1 cellular context compared by ENCODE assay signal in the genomic region with DNA sequence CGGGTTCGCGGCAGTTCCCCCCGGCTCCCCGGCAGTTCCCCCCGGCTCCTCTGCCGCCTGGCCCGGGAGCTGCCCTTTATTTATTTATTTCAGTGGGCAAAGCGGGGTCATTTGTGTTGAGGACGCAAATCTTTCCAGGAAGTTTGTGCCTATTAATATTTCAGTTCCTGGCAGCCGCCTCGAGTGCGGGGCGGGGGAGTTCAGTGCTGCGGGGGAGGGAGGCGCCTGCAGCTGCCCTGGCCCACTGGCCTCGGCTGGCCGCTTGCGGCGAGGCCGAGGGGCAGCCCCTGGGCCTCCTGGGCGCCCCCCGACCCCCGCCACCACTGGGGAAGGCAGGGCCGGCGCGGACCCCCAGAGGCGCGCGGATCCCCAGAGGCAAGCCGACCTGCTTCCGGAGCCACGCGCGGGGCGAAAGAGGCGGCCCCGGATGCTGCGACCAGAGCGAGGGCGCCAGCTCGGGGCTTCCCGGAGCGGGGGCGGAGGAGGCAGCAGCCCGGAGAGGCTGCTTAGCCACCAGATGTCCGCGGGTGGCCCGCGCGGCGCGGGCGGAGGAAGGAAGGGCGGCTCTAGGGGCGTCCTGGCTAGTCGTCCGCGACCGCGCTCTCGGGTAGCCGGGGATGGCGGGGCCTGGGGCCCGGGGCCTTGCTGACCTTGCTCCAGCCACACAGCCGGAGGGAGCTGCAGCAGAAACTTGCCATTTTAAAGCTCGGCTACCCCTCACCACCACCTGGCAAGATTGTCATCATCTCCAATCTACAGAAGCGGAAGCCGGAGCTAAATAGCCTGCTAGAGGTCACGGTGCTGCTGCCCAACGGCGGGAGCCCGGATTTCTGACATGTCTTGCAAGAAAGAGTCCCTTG.
TF ChIP-seq lines count a peak whose summit lies in the region.

No MANE protein-coding gene starts in this region.

TF ChIP-seq in K562, 482 proteins besides CTCF, POLR2A, EP300 and RAD21 (continued from another document and continues in another):
- TF ChIP-seq CREM (IDR thresholded peaks at IDR 0.05; ENCODE audit: low read depth) (no peak), POLR2AphosphoS5 (IDR thresholded peaks at IDR 0.05; ENCODE audit: control insufficient read depth, insufficient read depth, low read depth, low read length) (no peak), HIVEP1 (CRISPR knock-in tag; IDR thresholded peaks at IDR 0.05) (0 out of 2 replicates have a peak, but pooled peaks have one; percentile 24), ESRRA (IDR thresholded peaks at IDR 0.05; ENCODE audit: borderline replicate concordance, low read depth) (0 out of 2 replicates have a peak, but pooled peaks have one; percentile 7), ZNF239 (CRISPR knock-in tag; IDR thresholded peaks at IDR 0.05) (no peak), SRSF3 (IDR thresholded peaks at IDR 0.05; ENCODE audit: insufficient read depth, low read length) (no peak), NEUROD1 (IDR thresholded peaks at IDR 0.05; ENCODE audit: borderline replicate concordance, low read depth, low read length, partially characterized antibody) (no peak), ZNF76 (CRISPR knock-in tag; IDR thresholded peaks at IDR 0.05; ENCODE audit: borderline replicate concordance) (no peak), MEF2A (IDR thresholded peaks at IDR 0.05; ENCODE audit: control insufficient read depth, low read depth, low read length) (peak; percentile 51; the same call in 1 of the 2 replicates), MTA2 (IDR thresholded peaks at IDR 0.05; ENCODE audit: low read depth) (no peak), NCOA2 (IDR thresholded peaks at IDR 0.05; ENCODE audit: partially characterized antibody in 2 of 2) (no peak), ZBTB1 (CRISPR knock-in tag; IDR thresholded peaks at IDR 0.05; ENCODE audit: borderline replicate concordance, low read depth) (peak; percentile 47; the same call in 1 of the 2 replicates), FUS (optimal IDR thresholded peaks at IDR 0.05; ENCODE audit: low read depth, low read length) (no peak), NR4A1 (CRISPR knock-in tag; IDR thresholded peaks at IDR 0.05) (no peak), NR4A1 (tag; IDR thresholded peaks at IDR 0.05) (no peak; the same call in none of the 2 replicates), ZNF780A (CRISPR knock-in tag; IDR thresholded peaks at IDR 0.05) (no peak), HNRNPUL1 (IDR thresholded peaks at IDR 0.05; ENCODE audit: low read length) (no peak), KDM2B (CRISPR knock-in tag; IDR thresholded peaks at IDR 0.05) (peak; percentile 83; the same call in 1 of the 2 replicates), ZNF436 (CRISPR knock-in tag; IDR thresholded peaks at IDR 0.05) (no peak), U2AF1 (optimal IDR thresholded peaks at IDR 0.05; ENCODE audit: low read depth, low read length) (peak; percentile 55), TAF15 (IDR thresholded peaks at IDR 0.05; ENCODE audit: low read depth, low read length) (no peak), FOXM1 (IDR thresholded peaks at IDR 0.05; ENCODE audit: low read depth) (no peak), FOXM1 (CRISPR knock-in tag; IDR thresholded peaks at IDR 0.05; ENCODE audit: low read depth) (peak; percentile 74), ZC3H4 (CRISPR knock-in tag; IDR thresholded peaks at IDR 0.05; ENCODE audit: borderline replicate concordance) (no peak), SNIP1 (IDR thresholded peaks at IDR 0.05; ENCODE audit: low read depth) (no peak), KLF1 (tag; IDR thresholded peaks at IDR 0.05) (0 out of 2 replicates have a peak, but pooled peaks have one; percentile 59), ZNF551 (CRISPR knock-in tag; IDR thresholded peaks at IDR 0.05) (no peak), TCFL5 (CRISPR knock-in tag; conservative IDR thresholded peaks at IDR 0.05) (no peak), TAF7 (tag; IDR thresholded peaks at IDR 0.05) (no peak), ZNF217 (CRISPR knock-in tag; IDR thresholded peaks at IDR 0.05) (no peak), ZNF79 (CRISPR knock-in tag; IDR thresholded peaks at IDR 0.05; ENCODE audit: low read depth) (no peak), MCM5 (IDR thresholded peaks at IDR 0.05; ENCODE audit: low read depth) (no peak)
- TF ChIP-seq, protein P1, sequence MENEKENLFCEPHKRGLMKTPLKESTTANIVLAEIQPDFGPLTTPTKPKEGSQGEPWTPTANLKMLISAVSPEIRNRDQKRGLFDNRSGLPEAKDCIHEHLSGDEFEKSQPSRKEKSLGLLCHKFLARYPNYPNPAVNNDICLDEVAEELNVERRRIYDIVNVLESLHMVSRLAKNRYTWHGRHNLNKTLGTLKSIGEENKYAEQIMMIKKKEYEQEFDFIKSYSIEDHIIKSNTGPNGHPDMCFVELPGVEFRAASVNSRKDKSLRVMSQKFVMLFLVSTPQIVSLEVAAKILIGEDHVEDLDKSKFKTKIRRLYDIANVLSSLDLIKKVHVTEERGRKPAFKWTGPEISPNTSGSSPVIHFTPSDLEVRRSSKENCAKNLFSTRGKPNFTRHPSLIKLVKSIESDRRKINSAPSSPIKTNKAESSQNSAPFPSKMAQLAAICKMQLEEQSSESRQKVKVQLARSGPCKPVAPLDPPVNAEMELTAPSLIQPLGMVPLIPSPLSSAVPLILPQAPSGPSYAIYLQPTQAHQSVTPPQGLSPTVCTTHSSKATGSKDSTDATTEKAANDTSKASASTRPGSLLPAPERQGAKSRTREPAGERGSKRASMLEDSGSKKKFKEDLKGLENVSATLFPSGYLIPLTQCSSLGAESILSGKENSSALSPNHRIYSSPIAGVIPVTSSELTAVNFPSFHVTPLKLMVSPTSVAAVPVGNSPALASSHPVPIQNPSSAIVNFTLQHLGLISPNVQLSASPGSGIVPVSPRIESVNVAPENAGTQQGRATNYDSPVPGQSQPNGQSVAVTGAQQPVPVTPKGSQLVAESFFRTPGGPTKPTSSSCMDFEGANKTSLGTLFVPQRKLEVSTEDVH (IDR thresholded peaks at IDR 0.05; ENCODE audit: low read depth, partially characterized antibody), result no peak
- TF ChIP-seq, protein P2, sequence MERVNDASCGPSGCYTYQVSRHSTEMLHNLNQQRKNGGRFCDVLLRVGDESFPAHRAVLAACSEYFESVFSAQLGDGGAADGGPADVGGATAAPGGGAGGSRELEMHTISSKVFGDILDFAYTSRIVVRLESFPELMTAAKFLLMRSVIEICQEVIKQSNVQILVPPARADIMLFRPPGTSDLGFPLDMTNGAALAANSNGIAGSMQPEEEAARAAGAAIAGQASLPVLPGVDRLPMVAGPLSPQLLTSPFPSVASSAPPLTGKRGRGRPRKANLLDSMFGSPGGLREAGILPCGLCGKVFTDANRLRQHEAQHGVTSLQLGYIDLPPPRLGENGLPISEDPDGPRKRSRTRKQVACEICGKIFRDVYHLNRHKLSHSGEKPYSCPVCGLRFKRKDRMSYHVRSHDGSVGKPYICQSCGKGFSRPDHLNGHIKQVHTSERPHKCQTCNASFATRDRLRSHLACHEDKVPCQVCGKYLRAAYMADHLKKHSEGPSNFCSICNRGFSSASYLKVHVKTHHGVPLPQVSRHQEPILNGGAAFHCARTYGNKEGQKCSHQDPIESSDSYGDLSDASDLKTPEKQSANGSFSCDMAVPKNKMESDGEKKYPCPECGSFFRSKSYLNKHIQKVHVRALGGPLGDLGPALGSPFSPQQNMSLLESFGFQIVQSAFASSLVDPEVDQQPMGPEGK (CRISPR knock-in tag; IDR thresholded peaks at IDR 0.05; ENCODE audit: borderline replicate concordance), result no peak
- TF ChIP-seq, protein P3, sequence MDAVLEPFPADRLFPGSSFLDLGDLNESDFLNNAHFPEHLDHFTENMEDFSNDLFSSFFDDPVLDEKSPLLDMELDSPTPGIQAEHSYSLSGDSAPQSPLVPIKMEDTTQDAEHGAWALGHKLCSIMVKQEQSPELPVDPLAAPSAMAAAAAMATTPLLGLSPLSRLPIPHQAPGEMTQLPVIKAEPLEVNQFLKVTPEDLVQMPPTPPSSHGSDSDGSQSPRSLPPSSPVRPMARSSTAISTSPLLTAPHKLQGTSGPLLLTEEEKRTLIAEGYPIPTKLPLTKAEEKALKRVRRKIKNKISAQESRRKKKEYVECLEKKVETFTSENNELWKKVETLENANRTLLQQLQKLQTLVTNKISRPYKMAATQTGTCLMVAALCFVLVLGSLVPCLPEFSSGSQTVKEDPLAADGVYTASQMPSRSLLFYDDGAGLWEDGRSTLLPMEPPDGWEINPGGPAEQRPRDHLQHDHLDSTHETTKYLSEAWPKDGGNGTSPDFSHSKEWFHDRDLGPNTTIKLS (IDR thresholded peaks at IDR 0.05; ENCODE audit: borderline replicate concordance, low read depth), result no peak; the same call in 1 of the 2 replicates
- TF ChIP-seq, protein P4, sequence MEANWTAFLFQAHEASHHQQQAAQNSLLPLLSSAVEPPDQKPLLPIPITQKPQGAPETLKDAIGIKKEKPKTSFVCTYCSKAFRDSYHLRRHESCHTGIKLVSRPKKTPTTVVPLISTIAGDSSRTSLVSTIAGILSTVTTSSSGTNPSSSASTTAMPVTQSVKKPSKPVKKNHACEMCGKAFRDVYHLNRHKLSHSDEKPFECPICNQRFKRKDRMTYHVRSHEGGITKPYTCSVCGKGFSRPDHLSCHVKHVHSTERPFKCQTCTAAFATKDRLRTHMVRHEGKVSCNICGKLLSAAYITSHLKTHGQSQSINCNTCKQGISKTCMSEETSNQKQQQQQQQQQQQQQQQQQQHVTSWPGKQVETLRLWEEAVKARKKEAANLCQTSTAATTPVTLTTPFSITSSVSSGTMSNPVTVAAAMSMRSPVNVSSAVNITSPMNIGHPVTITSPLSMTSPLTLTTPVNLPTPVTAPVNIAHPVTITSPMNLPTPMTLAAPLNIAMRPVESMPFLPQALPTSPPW (CRISPR knock-in tag; IDR thresholded peaks at IDR 0.05), result peak; percentile 89
- TF ChIP-seq, protein P5, sequence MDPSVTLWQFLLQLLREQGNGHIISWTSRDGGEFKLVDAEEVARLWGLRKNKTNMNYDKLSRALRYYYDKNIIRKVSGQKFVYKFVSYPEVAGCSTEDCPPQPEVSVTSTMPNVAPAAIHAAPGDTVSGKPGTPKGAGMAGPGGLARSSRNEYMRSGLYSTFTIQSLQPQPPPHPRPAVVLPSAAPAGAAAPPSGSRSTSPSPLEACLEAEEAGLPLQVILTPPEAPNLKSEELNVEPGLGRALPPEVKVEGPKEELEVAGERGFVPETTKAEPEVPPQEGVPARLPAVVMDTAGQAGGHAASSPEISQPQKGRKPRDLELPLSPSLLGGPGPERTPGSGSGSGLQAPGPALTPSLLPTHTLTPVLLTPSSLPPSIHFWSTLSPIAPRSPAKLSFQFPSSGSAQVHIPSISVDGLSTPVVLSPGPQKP (CRISPR knock-in tag; IDR thresholded peaks at IDR 0.05), result no peak
- TF ChIP-seq, protein P6, sequence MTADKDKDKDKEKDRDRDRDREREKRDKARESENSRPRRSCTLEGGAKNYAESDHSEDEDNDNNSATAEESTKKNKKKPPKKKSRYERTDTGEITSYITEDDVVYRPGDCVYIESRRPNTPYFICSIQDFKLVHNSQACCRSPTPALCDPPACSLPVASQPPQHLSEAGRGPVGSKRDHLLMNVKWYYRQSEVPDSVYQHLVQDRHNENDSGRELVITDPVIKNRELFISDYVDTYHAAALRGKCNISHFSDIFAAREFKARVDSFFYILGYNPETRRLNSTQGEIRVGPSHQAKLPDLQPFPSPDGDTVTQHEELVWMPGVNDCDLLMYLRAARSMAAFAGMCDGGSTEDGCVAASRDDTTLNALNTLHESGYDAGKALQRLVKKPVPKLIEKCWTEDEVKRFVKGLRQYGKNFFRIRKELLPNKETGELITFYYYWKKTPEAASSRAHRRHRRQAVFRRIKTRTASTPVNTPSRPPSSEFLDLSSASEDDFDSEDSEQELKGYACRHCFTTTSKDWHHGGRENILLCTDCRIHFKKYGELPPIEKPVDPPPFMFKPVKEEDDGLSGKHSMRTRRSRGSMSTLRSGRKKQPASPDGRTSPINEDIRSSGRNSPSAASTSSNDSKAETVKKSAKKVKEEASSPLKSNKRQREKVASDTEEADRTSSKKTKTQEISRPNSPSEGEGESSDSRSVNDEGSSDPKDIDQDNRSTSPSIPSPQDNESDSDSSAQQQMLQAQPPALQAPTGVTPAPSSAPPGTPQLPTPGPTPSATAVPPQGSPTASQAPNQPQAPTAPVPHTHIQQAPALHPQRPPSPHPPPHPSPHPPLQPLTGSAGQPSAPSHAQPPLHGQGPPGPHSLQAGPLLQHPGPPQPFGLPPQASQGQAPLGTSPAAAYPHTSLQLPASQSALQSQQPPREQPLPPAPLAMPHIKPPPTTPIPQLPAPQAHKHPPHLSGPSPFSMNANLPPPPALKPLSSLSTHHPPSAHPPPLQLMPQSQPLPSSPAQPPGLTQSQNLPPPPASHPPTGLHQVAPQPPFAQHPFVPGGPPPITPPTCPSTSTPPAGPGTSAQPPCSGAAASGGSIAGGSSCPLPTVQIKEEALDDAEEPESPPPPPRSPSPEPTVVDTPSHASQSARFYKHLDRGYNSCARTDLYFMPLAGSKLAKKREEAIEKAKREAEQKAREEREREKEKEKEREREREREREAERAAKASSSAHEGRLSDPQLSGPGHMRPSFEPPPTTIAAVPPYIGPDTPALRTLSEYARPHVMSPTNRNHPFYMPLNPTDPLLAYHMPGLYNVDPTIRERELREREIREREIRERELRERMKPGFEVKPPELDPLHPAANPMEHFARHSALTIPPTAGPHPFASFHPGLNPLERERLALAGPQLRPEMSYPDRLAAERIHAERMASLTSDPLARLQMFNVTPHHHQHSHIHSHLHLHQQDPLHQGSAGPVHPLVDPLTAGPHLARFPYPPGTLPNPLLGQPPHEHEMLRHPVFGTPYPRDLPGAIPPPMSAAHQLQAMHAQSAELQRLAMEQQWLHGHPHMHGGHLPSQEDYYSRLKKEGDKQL (CRISPR knock-in tag; IDR thresholded peaks at IDR 0.05; ENCODE audit: borderline replicate concordance), result no peak
- TF ChIP-seq, protein P7, sequence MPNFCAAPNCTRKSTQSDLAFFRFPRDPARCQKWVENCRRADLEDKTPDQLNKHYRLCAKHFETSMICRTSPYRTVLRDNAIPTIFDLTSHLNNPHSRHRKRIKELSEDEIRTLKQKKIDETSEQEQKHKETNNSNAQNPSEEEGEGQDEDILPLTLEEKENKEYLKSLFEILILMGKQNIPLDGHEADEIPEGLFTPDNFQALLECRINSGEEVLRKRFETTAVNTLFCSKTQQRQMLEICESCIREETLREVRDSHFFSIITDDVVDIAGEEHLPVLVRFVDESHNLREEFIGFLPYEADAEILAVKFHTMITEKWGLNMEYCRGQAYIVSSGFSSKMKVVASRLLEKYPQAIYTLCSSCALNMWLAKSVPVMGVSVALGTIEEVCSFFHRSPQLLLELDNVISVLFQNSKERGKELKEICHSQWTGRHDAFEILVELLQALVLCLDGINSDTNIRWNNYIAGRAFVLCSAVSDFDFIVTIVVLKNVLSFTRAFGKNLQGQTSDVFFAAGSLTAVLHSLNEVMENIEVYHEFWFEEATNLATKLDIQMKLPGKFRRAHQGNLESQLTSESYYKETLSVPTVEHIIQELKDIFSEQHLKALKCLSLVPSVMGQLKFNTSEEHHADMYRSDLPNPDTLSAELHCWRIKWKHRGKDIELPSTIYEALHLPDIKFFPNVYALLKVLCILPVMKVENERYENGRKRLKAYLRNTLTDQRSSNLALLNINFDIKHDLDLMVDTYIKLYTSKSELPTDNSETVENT (CRISPR knock-in tag; IDR thresholded peaks at IDR 0.05), result peak; percentile 75; the same call in 1 of the 2 replicates
- TF ChIP-seq, protein P8, sequence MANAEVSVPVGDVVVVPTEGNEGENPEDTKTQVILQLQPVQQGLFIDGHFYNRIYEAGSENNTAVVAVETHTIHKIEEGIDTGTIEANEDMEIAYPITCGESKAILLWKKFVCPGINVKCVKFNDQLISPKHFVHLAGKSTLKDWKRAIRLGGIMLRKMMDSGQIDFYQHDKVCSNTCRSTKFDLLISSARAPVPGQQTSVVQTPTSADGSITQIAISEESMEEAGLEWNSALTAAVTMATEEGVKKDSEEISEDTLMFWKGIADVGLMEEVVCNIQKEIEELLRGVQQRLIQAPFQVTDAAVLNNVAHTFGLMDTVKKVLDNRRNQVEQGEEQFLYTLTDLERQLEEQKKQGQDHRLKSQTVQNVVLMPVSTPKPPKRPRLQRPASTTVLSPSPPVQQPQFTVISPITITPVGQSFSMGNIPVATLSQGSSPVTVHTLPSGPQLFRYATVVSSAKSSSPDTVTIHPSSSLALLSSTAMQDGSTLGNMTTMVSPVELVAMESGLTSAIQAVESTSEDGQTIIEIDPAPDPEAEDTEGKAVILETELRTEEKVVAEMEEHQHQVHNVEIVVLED (CRISPR knock-in tag; IDR thresholded peaks at IDR 0.05), result no peak
